ENCODE assay signal across 29 cellular contexts in genomic region chr2:142687075-142687474, GRCh38.
"Had no signal": no experiment of that assay in that cellular context is flagged by ENCODE, and none has a peak within 500 bp of the region (broad histone marks: within the 10 kb centered on the region; RNA-seq: fewer than 3 reads in every experiment).

No MANE protein-coding gene starts in this region.

- FAIRE-seq: colon, endometrium, endothelial cell of umbilical vein, frontal cortex had no signal

- H3K4me3 ChIP-seq: colonic mucosa, coronary artery, dorsolateral prefrontal cortex, esophagus muscularis mucosa, esophagus squamous epithelium, gastrocnemius medialis, gastroesophageal sphincter, heart left ventricle, heart right ventricle had no signal

- H3K27me3 ChIP-seq: colonic mucosa, dorsolateral prefrontal cortex, esophagus muscularis mucosa, esophagus squamous epithelium, foreskin keratinocyte, gastrocnemius medialis, gastroesophageal sphincter, heart left ventricle, heart right ventricle had no signal

- H3K9me3 Mint-ChIP-seq: dendritic cell treated with granulocyte-macrophage colony-stimulating factor and Interleukin-4, amounts not matched to agents 40 ng/mL and 50 ng/mL, for 4 days; effector memory CD8-positive, alpha-beta T cell had no signal

- H3K9me3 ChIP-seq: colonic mucosa, esophagus muscularis mucosa, esophagus squamous epithelium, gastrocnemius medialis, gastroesophageal sphincter, heart left ventricle, heart right ventricle had no signal

- H3K27ac Mint-ChIP-seq: dendritic cell treated with granulocyte-macrophage colony-stimulating factor and Interleukin-4, amounts not matched to agents 40 ng/mL and 50 ng/mL, for 4 days; effector memory CD8-positive, alpha-beta T cell; endodermal cell had no signal

- H3K4me3 Mint-ChIP-seq: dendritic cell treated with granulocyte-macrophage colony-stimulating factor and Interleukin-4, amounts not matched to agents 40 ng/mL and 50 ng/mL, for 4 days; effector memory CD8-positive, alpha-beta T cell; endodermal cell had no signal

- H3K36me3 ChIP-seq: colonic mucosa, esophagus muscularis mucosa, esophagus squamous epithelium, gastrocnemius medialis, gastroesophageal sphincter, heart left ventricle, heart right ventricle had no signal

- H3K27ac ChIP-seq: colonic mucosa, coronary artery, dorsolateral prefrontal cortex, epithelial cell of prostate, esophagus muscularis mucosa, esophagus squamous epithelium, foreskin keratinocyte, gastrocnemius medialis, gastroesophageal sphincter, heart left ventricle, heart right ventricle had no signal

- H3K4me1 ChIP-seq: colonic mucosa, esophagus muscularis mucosa, esophagus squamous epithelium, foreskin keratinocyte, gastrocnemius medialis, gastroesophageal sphincter, heart left ventricle, heart right ventricle had no signal

- H3K27me3 Mint-ChIP-seq: dendritic cell treated with granulocyte-macrophage colony-stimulating factor and Interleukin-4, amounts not matched to agents 40 ng/mL and 50 ng/mL, for 4 days; effector memory CD8-positive, alpha-beta T cell had no signal

- ATAC-seq: effector memory CD8-positive, alpha-beta T cell; esophagus mucosa; foreskin keratinocyte; gastrocnemius medialis; gastroesophageal sphincter; heart left ventricle; heart right ventricle had no signal

- DNase-seq: colonic mucosa; cortex of kidney; dermis blood vessel endothelial cell; dorsolateral prefrontal cortex; effector CD4-positive, alpha-beta T cell; effector CD8-positive, alpha-beta T cell; effector memory CD4-positive, alpha-beta T cell; effector memory CD8-positive, alpha-beta T cell; endodermal cell; erythroblast; esophagus squamous epithelium; foreskin fibroblast; foreskin keratinocyte; foreskin melanocyte; gastrocnemius medialis; glutamatergic neuron; head of caudate nucleus; heart right ventricle had no signal
